Comparison of ENCODE assay signal across 3 cellular contexts in genomic region chr9:95135756-95136155, GRCh38.
TF ChIP-seq lines count a peak whose summit lies in the region.

No MANE protein-coding gene starts in this region.

TF ChIP-seq in HepG2, 621 proteins besides CTCF, POLR2A, EP300 and RAD21:
- peak; percentile 91 for TF ChIP-seq ZNF629 (CRISPR knock-in tag; conservative IDR thresholded peaks at IDR 0.05)
- no peak for TF ChIP-seq NR2C2 (CRISPR knock-in tag; IDR thresholded peaks at IDR 0.05; ENCODE audit: borderline replicate concordance)
- no peak for TF ChIP-seq ZNF670 (CRISPR knock-in tag; IDR thresholded peaks at IDR 0.05; ENCODE audit: borderline replicate concordance)
- no peak for TF ChIP-seq ZSCAN5A (CRISPR knock-in tag; IDR thresholded peaks at IDR 0.05; ENCODE audit: borderline replicate concordance)

TF ChIP-seq in K562, 482 proteins besides CTCF, POLR2A, EP300 and RAD21:
- TF ChIP-seq RBM25 (IDR thresholded peaks at IDR 0.05; ENCODE audit: low read depth, low read length, severe bottlenecking), result peak; percentile 93
- no peak for TF ChIP-seq MBD1 (CRISPR knock-in tag; IDR thresholded peaks at IDR 0.05)
- no peak for TF ChIP-seq ZNF143 (CRISPR knock-in tag; IDR thresholded peaks at IDR 0.05)
- peak; percentile 54 for TF ChIP-seq CHD4 (IDR thresholded peaks at IDR 0.05; ENCODE audit: insufficient read depth, insufficient replicate concordance, low read depth, low read length, poor library complexity, severe bottlenecking)
- peak in 1 of 2 experiments; percentile 25; a peak in 1 of 4 replicates for TF ChIP-seq KDM1A (IDR thresholded peaks at IDR 0.05)
- TF ChIP-seq BRCA1 (IDR thresholded peaks at IDR 0.05), result no peak
- no peak for TF ChIP-seq BRCA1 (CRISPR knock-in tag; IDR thresholded peaks at IDR 0.05)
- TF ChIP-seq RCOR1 (IDR thresholded peaks at IDR 0.05; ENCODE audit: borderline replicate concordance in 1 of 2, low read depth in 2 of 2, low read length in 2 of 2), result peak in 1 of 2 experiments; percentile 54; a peak in 1 of 4 replicates
- TF ChIP-seq BCOR (IDR thresholded peaks at IDR 0.05), result peak; percentile 69; the same call in 1 of the 2 replicates
- peak; percentile 56; the same call in 1 of the 2 replicates for TF ChIP-seq ADNP (tag; IDR thresholded peaks at IDR 0.05)
- TF ChIP-seq SMARCA5 (IDR thresholded peaks at IDR 0.05), result 0 out of 2 replicates have a peak, but pooled peaks have one; percentile 29
TF ChIP-seq in K562: peak in this region for 7.

TF ChIP-seq in H1, 55 proteins besides CTCF, POLR2A, EP300 and RAD21:
- no peak for TF ChIP-seq CHD1 (IDR thresholded peaks at IDR 0.05; ENCODE audit: low read depth, low read length)
- TF ChIP-seq KDM1A (IDR thresholded peaks at IDR 0.05; ENCODE audit: borderline replicate concordance, low read length), result 0 out of 2 replicates have a peak, but pooled peaks have one; percentile 19
- no peak for TF ChIP-seq SRF (IDR thresholded peaks at IDR 0.05; ENCODE audit: low read depth, low read length)
- TF ChIP-seq TBP (IDR thresholded peaks at IDR 0.05; ENCODE audit: low read depth, low read length), result no peak
- TF ChIP-seq EGR1 (IDR thresholded peaks at IDR 0.05; ENCODE audit: borderline replicate concordance, low read depth, low read length), result no peak
TF ChIP-seq in H1: peak in this region for 1.
